ENCODE assay signal across 13 cellular contexts in genomic region chr18:74610216-74610615, GRCh38. TPM values are rescaled to one million over a fixed set of nuclear protein-coding genes. Genes with fewer than 3 reads are reported as not detected.
DNase-seq lines count a peak whose midpoint lies in the region; ATAC-seq, FAIRE-seq and TF ChIP-seq lines count a peak whose summit lies in the region.
"Had no signal": no experiment of that assay in that cellular context is flagged by ENCODE, and none has a peak within 500 bp of the region (broad histone marks: within the 10 kb centered on the region; RNA-seq: fewer than 3 reads in every experiment).

No MANE protein-coding gene starts in this region.

- H3K4me2 ChIP-seq in GM12878 (ENCODE audit: control insufficient read depth, insufficient read depth) (peak overlapping the region; percentile 27; the same call in 1 of the 2 replicates), mesenchymal stem cell (ENCODE audit: low read length, poor library complexity, severe bottlenecking) (no peak overlapping the region)
- H3K4me2 ChIP-seq: A549 had no signal

- intact Hi-C loops in GM12878 (cut with micrococcal nuclease; ENCODE audit: unreplicated experiment), result no loop called here

- peak; percentile 29 to 44; a peak in 2 of 4 replicates for TF ChIP-seq EP300 in GM12878 (IDR thresholded peaks at IDR 0.05; ENCODE audit: borderline replicate concordance in 1 of 2, control insufficient read depth in 1 of 2, low read depth in 2 of 2, low read length in 2 of 2)

- H3K14ac ChIP-seq in mesenchymal stem cell (ENCODE audit: low read length in 2 of 2), result no peak overlapping the region

- no peak overlapping the region for H4K91ac ChIP-seq in mesenchymal stem cell (ENCODE audit: low read length)

- no peaks in the 10 kb centered on the region for H3K9me3 ChIP-seq in GM12878 (replicated peaks; ENCODE audit: control insufficient read depth, insufficient read depth, low read length)
- peaks cover 5% of the 10 kb centered on the region for H3K9me3 ChIP-seq in mesenchymal stem cell (ENCODE audit: control insufficient read depth, low read length)
- H3K9me3 ChIP-seq: A549 had no signal

- H3K79me1 ChIP-seq in mesenchymal stem cell (replicated peaks; ENCODE audit: low read length, poor library complexity, severe bottlenecking), result peaks cover 32% of the 10 kb centered on the region

- no peak overlapping the region for H3K4me3 ChIP-seq in GM12878
- H3K4me3 ChIP-seq in mesenchymal stem cell (ENCODE audit: insufficient read depth in 1 of 2, low read depth in 1 of 2, low read length in 2 of 2), result no peak overlapping the region
- H3K4me3 ChIP-seq: A549 had no signal

- no peaks in the 10 kb centered on the region for H4K20me1 ChIP-seq in GM12878 (ENCODE audit: control insufficient read depth, insufficient read depth)

- 37% methylated on average over 6 of the region's 6 CpGs for WGBS in GM12878 (ENCODE audit: insufficient coverage, insufficient replicate concordance, low lambda C conversion rate, missing lambda C conversion rate)
- WGBS in mesenchymal stem cell, result 100% methylated on average over 6 of the region's 6 CpGs

- H3K27me3 ChIP-seq in GM12878 (replicated peaks in 1 of 2; ENCODE audit: control insufficient read depth in 2 of 2, insufficient read depth in 2 of 2, low read length in 1 of 2) (no peaks in the 10 kb centered on the region), mesenchymal stem cell (ENCODE audit: control insufficient read depth in 1 of 2, insufficient read depth in 1 of 2, low read length in 2 of 2) (no peaks in the 10 kb centered on the region)

- in situ Hi-C loops in GM12878 (cut with MboI), result no loop called here

- H2BK5ac ChIP-seq in mesenchymal stem cell (ENCODE audit: low read depth, low read length, poor library complexity, severe bottlenecking), result no peak overlapping the region

- H3K4ac ChIP-seq in mesenchymal stem cell (ENCODE audit: low read depth in 1 of 2, low read length in 2 of 2), result no peak overlapping the region

- H2AK5ac ChIP-seq in mesenchymal stem cell (ENCODE audit: low read length, severe bottlenecking), result no peak overlapping the region

- no peak overlapping the region for H2BK120ac ChIP-seq in mesenchymal stem cell (ENCODE audit: low read depth, low read length)

- H3K79me2 ChIP-seq in GM12878 (ENCODE audit: control insufficient read depth, insufficient read depth, low read length), result no peaks in the 10 kb centered on the region; the same call in 1 of the 2 replicates

- RAD21 ChIA-PET in GM12878 (lab: Charles Lee; ENCODE audit: unreplicated experiment), result no interaction called here

- no peak overlapping the region for H2BK15ac ChIP-seq in mesenchymal stem cell (ENCODE audit: low read depth, poor library complexity, severe bottlenecking)

- TF ChIP-seq CTCF in D721Med (IDR thresholded peaks at IDR 0.05; ENCODE audit: insufficient read depth, missing control alignments) (no peak), GM12878 (IDR thresholded peaks at IDR 0.05 in 2 of 3, conservative IDR thresholded peaks at IDR 0.05 in 1 of 3; ENCODE audit: control insufficient read depth in 2 of 3, extremely low read depth in 1 of 3, insufficient read depth in 1 of 3, low read depth in 3 of 3, low read length in 3 of 3) (no peak)

- POLR2A ChIA-PET in GM12878 (lab: Charles Lee), result interaction anchor here (0.7 to 0.8 kb wide), 2 partner anchors 12 to 14 kb away, joined by 3 read pairs; no protein-coding TSS in a partner anchor

- no peak for TF ChIP-seq POLR2A in GM12878 (IDR thresholded peaks at IDR 0.05; ENCODE audit: low read depth, low read length)

- ATAC-seq in HG02759 (IDR thresholded peaks at IDR 0.05; ENCODE audit: unreplicated experiment) (peak; percentile 61), GM12878 (peak; percentile 31; the same call in 2 of the 3 replicates), GM19397 (IDR thresholded peaks at IDR 0.05; ENCODE audit: unreplicated experiment) (no peak)
- ATAC-seq: A549; CD8-positive, alpha-beta T cell had no signal

- SMC1A ChIA-PET in GM12878 (lab: Charles Lee; ENCODE audit: uncharacterized antibody, unreplicated experiment), result interaction anchor here (1.5 kb wide), 1 partner anchor 22 kb away, joined by 4 read pairs; no protein-coding TSS in a partner anchor

- H2AFZ ChIP-seq in GM12878 (ENCODE audit: control insufficient read depth, low read depth, low read length), result no peak overlapping the region
- no peak overlapping the region for H2AFZ ChIP-seq in mesenchymal stem cell (ENCODE audit: low read depth, low read length)

- DNase-seq in D721Med (ENCODE audit: insufficient read length, low spot score) (no peak), GM18507 (ENCODE audit: extremely low spot score, insufficient read length, low read depth) (no peak), GM12878 (ENCODE audit: low read depth, low spot score) (peak; percentile 16), mesenchymal stem cell (no peak), cerebellar cortex (ENCODE audit: low spot score) (no peak)
- DNase-seq: CD8-positive, alpha-beta T cell; COR-L47; DND-41; GDM1; KBM-7 had no signal

- H3K18ac ChIP-seq in mesenchymal stem cell (ENCODE audit: low read depth in 1 of 2, low read length in 2 of 2), result no peak overlapping the region

- H3K27ac ChIP-seq in GM12878 (ENCODE audit: control insufficient read depth, insufficient read depth) (no peak overlapping the region), mesenchymal stem cell (ENCODE audit: low read length, poor library complexity, severe bottlenecking) (no peak overlapping the region)
- H3K27ac ChIP-seq: A549 had no signal

- no peak overlapping the region for H3K23ac ChIP-seq in mesenchymal stem cell (ENCODE audit: low read length in 2 of 2)

- peak; percentile 91 for FAIRE-seq in D721Med (lab: Jason Lieb, UNC)
- FAIRE-seq in GM18507 (lab: Jason Lieb, UNC), result peak; percentile 52
- no peak for FAIRE-seq in GM12878 (lab: Jason Lieb, UNC)

- peaks cover 5% of the 10 kb centered on the region; the same call in 1 of the 2 replicates for H3K4me1 ChIP-seq in GM12878 (ENCODE audit: control insufficient read depth, insufficient read depth, low read length)
- H3K4me1 ChIP-seq in mesenchymal stem cell (ENCODE audit: control insufficient read depth, insufficient read depth, low read depth, low read length), result peaks cover under 1% of the 10 kb centered on the region
- H3K4me1 ChIP-seq: A549 had no signal

- BruUV-seq in GM12878 (replicated peaks; lab: Mats Ljungman, UMichigan), result no TSS peak

- no peak overlapping the region for H2BK12ac ChIP-seq in mesenchymal stem cell (ENCODE audit: low read length in 2 of 2)

- no peaks in the 10 kb centered on the region for H3K36me3 ChIP-seq in GM12878 (ENCODE audit: control insufficient read depth in 2 of 2, insufficient read depth in 2 of 2, low read length in 1 of 2)
- H3K36me3 ChIP-seq in mesenchymal stem cell (ENCODE audit: control insufficient read depth in 1 of 2, insufficient read depth in 2 of 2, low read depth in 1 of 2, low read length in 2 of 2), result no peaks in the 10 kb centered on the region

- CTCF ChIA-PET in GM12878 (lab: Yijun Ruan, JAX), result interaction anchor here (1.3 kb wide), 1 partner anchor 12 kb away, joined by 6 read pairs; no protein-coding TSS in a partner anchor

- H3K9ac ChIP-seq in GM12878 (ENCODE audit: control insufficient read depth, insufficient read depth, low read length) (no peak overlapping the region), mesenchymal stem cell (ENCODE audit: low read length) (no peak overlapping the region)

- H4K8ac ChIP-seq in mesenchymal stem cell (ENCODE audit: low read length), result no peak overlapping the region

- no peak for TF ChIP-seq RAD21 in GM12878 (IDR thresholded peaks at IDR 0.05; ENCODE audit: insufficient read depth, low read depth, low read length)

TF ChIP-seq in GM12878, 131 proteins besides CTCF, POLR2A, EP300 and RAD21 (continues in another document):
- TF ChIP-seq ZNF24 (IDR thresholded peaks at IDR 0.05) (no peak), NFIC (IDR thresholded peaks at IDR 0.05; ENCODE audit: low read depth, low read length) (peak; percentile 73; the same call in 1 of the 2 replicates), ATF2 (IDR thresholded peaks at IDR 0.05; ENCODE audit: low read length) (0 out of 2 replicates have a peak, but pooled peaks have one; percentile 25), EED (IDR thresholded peaks at IDR 0.05; ENCODE audit: low read depth) (0 out of 2 replicates have a peak, but pooled peaks have one; percentile 49), POU2F2 (IDR thresholded peaks at IDR 0.05; ENCODE audit: borderline replicate concordance, low read depth, low read length) (peak; percentile 17; the same call in 1 of the 3 replicates), NR2C1 (IDR thresholded peaks at IDR 0.05) (no peak), RUNX3 (IDR thresholded peaks at IDR 0.05; ENCODE audit: low read length) (peak; percentile 73), FOXM1 (IDR thresholded peaks at IDR 0.05; ENCODE audit: low read depth, low read length) (peak; percentile 94)

RNA-seq across cellular contexts. Expression of gene ZNF407, which starts 12.5 kb away (rescaled TPM):
- total RNA-seq in GM12878 (2013; cell fraction: nucleolus; rRNA removed), result 81.4 and 81.8 TPM in 2 replicates
- 10.1 and 11.2 TPM in 2 replicates for total RNA-seq in GM12878 (2014; rRNA removed)
- total RNA-seq in GM12878 (2014; rRNA removed; fragmentation: Illumina TruSeq; extraction: Trizol), result 11.0 TPM in 2 replicates
- total RNA-seq in GM12878 (2021), result 10.3 and 11.6 TPM in 2 replicates
- 2.1 TPM for polyA plus RNA-seq in GM12878 (2011; ENCODE audit: low read depth)
- polyA plus RNA-seq in GM12878 (2011; rRNA removed), result 3.9 and 4.5 TPM in 2 replicates
- 3.0 and 4.1 TPM in 2 replicates for polyA plus RNA-seq in GM12878 (2011; cell fraction: cytosol; rRNA removed)
- polyA plus RNA-seq in GM12878 (2011; cell fraction: nucleus; rRNA removed), result 7.4 and 10.7 TPM in 2 replicates
- 2.9 and 3.1 TPM in 2 replicates for polyA plus RNA-seq in GM12878 (2012)
- 4.8 and 5.7 TPM in 2 replicates for polyA plus RNA-seq in GM12878 (2014; fragmentation: Illumina TruSeq; extraction: Trizol)
- polyA plus RNA-seq in GM12878 (2014; fragmentation: Nextera tagmentation; extraction: Ambion mirVana), result under 1 TPM; 0.69 to 0.88 TPM
- 4.1 and 4.7 TPM in 2 replicates for polyA plus RNA-seq in GM12878 (2014; rRNA removed)
- polyA plus RNA-seq in GM12878 (2016; fragmentation: Nextera tagmentation; extraction: Ambion mirVana), result 1 to 10 TPM; 5.8 to 6.3 TPM
- polyA minus RNA-seq in GM12878 (2011; rRNA and poly(A)+ RNA removed), result 32.5 and 34.8 TPM in 2 replicates
- polyA minus RNA-seq in GM12878 (2011; cell fraction: cytosol; rRNA and poly(A)+ RNA removed), result 4.3 and 7.4 TPM in 2 replicates
- polyA minus RNA-seq in GM12878 (2011; cell fraction: nucleus; rRNA and poly(A)+ RNA removed), result 63.2 and 96.7 TPM in 2 replicates
- 3.3 TPM for polyA plus RNA-seq in mesenchymal stem cell (2013, experiment 1 of 2)
- polyA plus RNA-seq in mesenchymal stem cell (2013, experiment 2 of 2), result 3.2 TPM
